ENCODE assay signal across 28 cellular contexts in the genomic region with DNA sequence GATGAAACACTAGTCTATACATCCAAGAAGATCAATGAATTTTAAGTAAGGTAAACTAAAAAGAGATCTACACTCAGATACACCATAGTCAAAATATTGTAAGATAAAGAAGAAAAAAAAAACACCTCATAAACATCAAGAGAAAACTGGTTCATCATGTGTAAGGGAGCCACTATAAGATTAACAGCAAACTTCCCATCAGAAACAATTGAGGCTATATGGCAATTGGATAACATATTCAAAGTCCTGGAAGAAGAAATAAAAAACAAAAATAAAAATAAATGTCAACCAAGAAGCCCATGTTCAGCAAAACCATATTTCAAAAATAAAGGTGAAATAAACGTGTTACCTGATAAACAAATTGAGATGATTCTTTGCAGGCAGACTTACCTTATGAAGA. TPM values are rescaled to one million over a fixed set of nuclear protein-coding genes. Genes with fewer than 3 reads are reported as not detected.
"Had no signal": no experiment of that assay in that cellular context is flagged by ENCODE, and none has a peak within 500 bp of the region (broad histone marks: within the 10 kb centered on the region; RNA-seq: fewer than 3 reads in every experiment).

No MANE protein-coding gene starts in this region.

- H3K4me3 ChIP-seq: gastrocnemius medialis, lower lobe of right lung, ovary, psoas muscle, skin epidermis, spleen, thoracic aorta, tibial nerve, upper lobe of left lung had no signal

- H3K4me1 ChIP-seq: gastrocnemius medialis, lower lobe of right lung, psoas muscle, spleen, tibial nerve, upper lobe of left lung had no signal

- DNase-seq: effector CD8-positive, alpha-beta T cell; endodermal cell; foreskin fibroblast; gastrocnemius medialis; head of caudate nucleus; left ventricle myocardium superior; lower lobe of right lung; natural killer cell; occipital lobe; ovary; posterior cingulate gyrus; psoas muscle; right cardiac atrium; spleen; stimulated activated CD4-positive, alpha-beta T cell treated with anti-CD3 and anti-CD28 coated beads, Interleukin-2, amount 100 ng/mL, for 48 hours; stimulated activated naive B cell treated with anti-CD40 and anti-IgM and Interleukin-4, amounts not matched to agents 10 μg/mL and 1 μg/mL and 100 μg/mL, for 72 hours; upper lobe of left lung had no signal

- H3K27ac ChIP-seq: epithelial cell of prostate, gastrocnemius medialis, lower lobe of right lung, ovary, psoas muscle, skin epidermis, spleen, thoracic aorta, tibial nerve, upper lobe of left lung had no signal

- H3K27me3 ChIP-seq: gastrocnemius medialis, ovary, spleen, tibial nerve, upper lobe of left lung had no signal

- FAIRE-seq: keratinocyte, urothelium cell line had no signal

- ATAC-seq: esophagus mucosa; gastrocnemius medialis; left ventricle myocardium superior; lower lobe of right lung; natural killer cell; psoas muscle; right cardiac atrium; stimulated activated naive B cell treated with anti-CD40 and anti-IgM and Interleukin-4, amounts not matched to agents 10 μg/mL and 1 μg/mL and 100 μg/mL, for 72 hours had no signal

- H3K9me3 ChIP-seq: gastrocnemius medialis, lower lobe of right lung, ovary had no signal

- H3K36me3 ChIP-seq: gastrocnemius medialis, lower lobe of right lung, ovary, spleen, thoracic aorta, tibial nerve, upper lobe of left lung had no signal

RNA-seq across cellular contexts. Expression of a gene that starts 3.6 kb away (rescaled TPM):
- total RNA-seq: endodermal cell, esophagus mucosa, gastrocnemius medialis, glomerular endothelial cell, left ventricle myocardium superior, lower lobe of right lung, mononuclear cell, natural killer cell, occipital lobe, ovary, psoas muscle, renal cortical epithelial cell, right cardiac atrium, spleen, thoracic aorta, tibial nerve, upper lobe of left lung had no signal
- polyA plus RNA-seq: keratinocyte, neural cell, ovary, psoas muscle, right cardiac atrium, spleen had no signal

RNA-seq across cellular contexts. Expression of a gene that starts 26.6 kb away (rescaled TPM):
- total RNA-seq: endodermal cell, esophagus mucosa, gastrocnemius medialis, glomerular endothelial cell, left ventricle myocardium superior, lower lobe of right lung, mononuclear cell, natural killer cell, occipital lobe, ovary, psoas muscle, right cardiac atrium, thoracic aorta, tibial nerve, upper lobe of left lung had no signal
- polyA plus RNA-seq: keratinocyte, neural cell, ovary, psoas muscle, right cardiac atrium, spleen had no signal

RNA-seq across cellular contexts. Expression of a gene that starts 32.8 kb away (rescaled TPM):
- total RNA-seq: endodermal cell, esophagus mucosa, gastrocnemius medialis, glomerular endothelial cell, left ventricle myocardium superior, lower lobe of right lung, mononuclear cell, natural killer cell, occipital lobe, ovary, psoas muscle, right cardiac atrium, spleen, thoracic aorta, tibial nerve, upper lobe of left lung had no signal
- polyA plus RNA-seq: keratinocyte, neural cell, ovary, psoas muscle, right cardiac atrium, spleen had no signal

RNA-seq across cellular contexts. Expression of a gene that starts 36.0 kb away (rescaled TPM):
- total RNA-seq: endodermal cell, esophagus mucosa, gastrocnemius medialis, glomerular endothelial cell, left ventricle myocardium superior, lower lobe of right lung, mononuclear cell, natural killer cell, occipital lobe, ovary, psoas muscle, right cardiac atrium, spleen, thoracic aorta, tibial nerve had no signal
- polyA plus RNA-seq: keratinocyte, neural cell, ovary, psoas muscle, right cardiac atrium, spleen had no signal

RNA-seq across cellular contexts. Expression of a gene that starts 45.4 kb away (rescaled TPM):
- total RNA-seq: endodermal cell, esophagus mucosa, gastrocnemius medialis, glomerular endothelial cell, left ventricle myocardium superior, lower lobe of right lung, mononuclear cell, natural killer cell, ovary, psoas muscle, right cardiac atrium, spleen, thoracic aorta, tibial nerve, upper lobe of left lung had no signal
- polyA plus RNA-seq: keratinocyte, neural cell, ovary, psoas muscle, right cardiac atrium, spleen had no signal
